In the genomic region with DNA sequence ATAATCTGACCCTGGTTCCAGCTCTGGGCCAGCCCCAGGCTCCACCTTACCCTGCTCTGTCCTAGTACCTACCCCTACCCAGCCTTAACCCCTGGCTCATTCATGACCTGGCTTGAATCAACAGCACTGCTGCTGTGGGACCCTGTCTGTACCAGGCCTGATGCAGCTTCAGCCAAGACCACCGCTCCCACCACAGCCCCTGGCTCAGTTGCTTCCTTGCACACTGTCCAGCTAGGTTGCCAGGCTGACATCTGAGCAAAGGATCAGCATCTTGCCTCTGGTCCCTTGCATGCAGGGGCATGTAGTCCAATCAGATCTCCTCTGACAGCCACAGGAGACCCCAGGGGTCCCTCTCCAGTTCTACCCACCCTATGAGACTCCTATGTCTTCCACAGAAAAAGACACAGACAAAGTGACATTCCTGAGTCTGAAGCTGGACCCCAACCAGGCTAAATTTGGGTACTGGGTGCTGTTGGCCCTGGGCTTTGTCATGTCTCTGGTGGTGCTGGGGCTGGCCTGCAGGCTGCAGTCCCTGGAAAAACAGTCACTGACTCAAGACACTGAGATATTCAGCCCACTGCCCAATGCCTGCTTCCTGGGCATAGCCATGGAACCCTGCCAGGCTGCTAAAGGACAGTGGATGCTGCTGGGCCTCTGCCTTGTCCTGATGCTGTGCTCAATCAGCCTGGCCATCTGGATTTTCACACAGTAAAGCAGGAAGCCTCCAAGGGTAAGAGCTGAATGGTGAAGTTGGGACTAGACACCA, we compare ENCODE assay signal across 37 cellular contexts. TPM values are rescaled to one million over a fixed set of nuclear protein-coding genes. Genes with fewer than 3 reads are reported as not detected.
"Had no signal": no experiment of that assay in that cellular context is flagged by ENCODE, and none has a peak within 500 bp of the region (broad histone marks: within the 10 kb centered on the region; RNA-seq: fewer than 3 reads in every experiment).

No MANE protein-coding gene starts in this region.

- H3K27me3 ChIP-seq: thyroid gland, upper lobe of left lung had no signal

- H3K36me3 Mint-ChIP-seq: activated CD4-positive, alpha-beta memory T cell treated with anti-CD3 and anti-CD28 coated beads for 36 hours; natural killer cell; stimulated activated effector memory CD8-positive, alpha-beta T cell treated with anti-CD3 and anti-CD28 coated beads, Interleukin-12 subunit alpha, Interleukin-12 subunit beta, amount 100 ng/mL, for 72 hours had no signal

- H3K9me3 Mint-ChIP-seq: activated CD4-positive, alpha-beta memory T cell treated with anti-CD3 and anti-CD28 coated beads for 36 hours; activated T-cell treated with anti-CD3 and anti-CD28 coated beads, Interleukin-2, amount 50 U/mL, for 4 hours; activated T-helper 17 cell treated with anti-CD3 and anti-CD28 coated beads, Interleukin-2, amount 50 U/mL, for 72 hours; effector memory CD8-positive, alpha-beta T cell; natural killer cell; stimulated activated effector memory CD8-positive, alpha-beta T cell treated with anti-CD3 and anti-CD28 coated beads, Interleukin-12 subunit alpha, Interleukin-12 subunit beta, amount 100 ng/mL, for 72 hours; stimulated activated naive CD8-positive, alpha-beta T cell treated with anti-CD3 and anti-CD28 coated beads, Interleukin-15, amount 100 ng/mL, for 72 hours; T-helper 1 cell treated with Interleukin-12 subunit alpha and Interleukin-12 subunit beta and Interleukin-4 antibody, amounts not matched to agents 30 μg/mL and 1 μg/mL, for 36 hours had no signal

- H3K27ac ChIP-seq: brain microvascular endothelial cell, gastroesophageal sphincter, skin epidermis, thyroid gland, upper lobe of left lung, WERI-Rb-1 had no signal

- H3K4me3 ChIP-seq: gastroesophageal sphincter, skin epidermis, thyroid gland, upper lobe of left lung had no signal

- H3K27ac Mint-ChIP-seq: activated CD4-positive, alpha-beta memory T cell treated with anti-CD3 and anti-CD28 coated beads for 36 hours; activated T-helper 17 cell treated with anti-CD3 and anti-CD28 coated beads, Interleukin-2, amount 50 U/mL, for 72 hours; effector memory CD8-positive, alpha-beta T cell; natural killer cell; stimulated activated effector memory CD8-positive, alpha-beta T cell treated with anti-CD3 and anti-CD28 coated beads, Interleukin-12 subunit alpha, Interleukin-12 subunit beta, amount 100 ng/mL, for 72 hours; stimulated activated naive CD8-positive, alpha-beta T cell treated with anti-CD3 and anti-CD28 coated beads, Interleukin-15, amount 100 ng/mL, for 72 hours; T-helper 1 cell treated with Interleukin-12 subunit alpha and Interleukin-12 subunit beta and Interleukin-4 antibody, amounts not matched to agents 30 μg/mL and 1 μg/mL, for 36 hours had no signal

- FAIRE-seq: astrocyte, keratinocyte, TTC549 had no signal

- H3K4me3 Mint-ChIP-seq: activated CD4-positive, alpha-beta memory T cell treated with anti-CD3 and anti-CD28 coated beads for 36 hours; activated T-cell treated with anti-CD3 and anti-CD28 coated beads, Interleukin-2, amount 50 U/mL, for 4 hours; activated T-helper 17 cell treated with anti-CD3 and anti-CD28 coated beads, Interleukin-2, amount 50 U/mL, for 72 hours; effector memory CD8-positive, alpha-beta T cell; natural killer cell; stimulated activated effector memory CD8-positive, alpha-beta T cell treated with anti-CD3 and anti-CD28 coated beads, Interleukin-12 subunit alpha, Interleukin-12 subunit beta, amount 100 ng/mL, for 72 hours; stimulated activated naive CD8-positive, alpha-beta T cell treated with anti-CD3 and anti-CD28 coated beads, Interleukin-15, amount 100 ng/mL, for 72 hours; T-helper 1 cell treated with Interleukin-12 subunit alpha and Interleukin-12 subunit beta and Interleukin-4 antibody, amounts not matched to agents 30 μg/mL and 1 μg/mL, for 36 hours had no signal

- ATAC-seq: activated CD4-positive, CD25-positive, alpha-beta regulatory T cell treated with anti-CD3 and anti-CD28 coated beads, Interleukin-2, amount 50 U/mL, for 24 hours; activated T-cell treated with anti-CD3 and anti-CD28 coated beads, Interleukin-2, amount 50 U/mL, for 4 hours; activated T-helper 17 cell treated with anti-CD3 and anti-CD28 coated beads, Interleukin-2, amount 50 U/mL, for 72 hours; effector memory CD8-positive, alpha-beta T cell; gastroesophageal sphincter; natural killer cell; sciatic nerve; stimulated activated effector memory CD8-positive, alpha-beta T cell treated with anti-CD3 and anti-CD28 coated beads, Interleukin-12 subunit alpha, Interleukin-12 subunit beta, amount 100 ng/mL, for 72 hours; stimulated activated naive CD8-positive, alpha-beta T cell treated with anti-CD3 and anti-CD28 coated beads, Interleukin-15, amount 100 ng/mL, for 72 hours had no signal

- H3K36me3 ChIP-seq: brain microvascular endothelial cell, gastroesophageal sphincter, thyroid gland, upper lobe of left lung had no signal

- H3K9me3 ChIP-seq: gastroesophageal sphincter, thyroid gland, upper lobe of left lung had no signal

- DNase-seq: activated CD4-positive, alpha-beta memory T cell treated with anti-CD3 and anti-CD28 coated beads for 36 hours; activated CD4-positive, alpha-beta T cell treated with anti-CD3 and anti-CD28 coated beads for 48 hours; activated CD8-positive, alpha-beta memory T cell treated with anti-CD3 and anti-CD28 coated beads, Interleukin-2, amount 50 U/mL, for 48 hours; activated gamma-delta T cell treated with Interleukin-2 at 50 U/mL for 16 hours; activated naive CD4-positive, alpha-beta T cell treated with anti-CD3 and anti-CD28 coated beads, Interleukin-2, amount 50 U/mL, for 16 hours; activated T-cell treated with anti-CD3 and anti-CD28 coated beads, Interleukin-2, amount 50 U/mL, for 4 hours; amniotic stem cell; brain microvascular endothelial cell; caudate nucleus; cortex of kidney; effector memory CD8-positive, alpha-beta T cell; hippocampal formation; left colon; natural killer cell; posterior cingulate gyrus; stimulated activated CD4-positive, alpha-beta T cell treated with anti-CD3 and anti-CD28 coated beads, Interleukin-12 subunit alpha, Interleukin-12 subunit beta, amount 100 ng/mL, for 4 hours; stimulated activated CD4-positive, alpha-beta T cell treated with anti-CD3 and anti-CD28 coated beads, Interleukin-4, amount 100 ng/mL, for 24 hours; stimulated activated naive CD8-positive, alpha-beta T cell treated with anti-CD3 and anti-CD28 coated beads, Interleukin-15, amount 100 ng/mL, for 72 hours; substantia nigra; T-helper 9 cell; thyroid gland; upper lobe of left lung; WERI-Rb-1 had no signal

RNA-seq across cellular contexts. Expression of gene KCNH6, which starts 3.9 kb away (rescaled TPM):
- total RNA-seq: activated CD4-positive, alpha-beta memory T cell treated with anti-CD3 and anti-CD28 coated beads for 36 hours; activated CD8-positive, alpha-beta memory T cell treated with anti-CD3 and anti-CD28 coated beads for 36 hours; activated T-cell treated with anti-CD3 and anti-CD28 coated beads, Interleukin-2, amount 50 U/mL, for 4 hours; astrocyte; chondrocyte; fibroblast of lung; gastroesophageal sphincter; natural killer cell; osteoblast; sciatic nerve had no signal
- polyA plus RNA-seq: fibroblast of lung, keratinocyte had no signal
